In the genomic region with DNA sequence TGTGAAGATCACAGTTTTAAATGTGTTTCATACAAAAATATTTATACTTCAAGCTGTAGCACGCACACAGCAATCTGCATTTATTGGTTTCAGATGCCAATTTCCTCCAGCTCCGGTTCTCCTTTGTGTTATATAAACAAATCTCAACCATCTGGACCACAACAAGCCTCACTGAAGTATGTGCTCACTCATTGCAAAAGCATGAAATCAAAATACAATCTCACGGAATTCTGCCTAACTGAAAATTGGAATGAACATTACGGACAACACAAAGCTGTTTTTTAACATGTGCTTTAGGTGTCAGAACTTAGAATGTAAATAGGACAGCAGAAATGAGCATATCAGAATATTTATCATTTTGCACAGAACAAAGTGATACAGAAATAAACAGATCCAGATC, we compare ENCODE assay signal across 16 cellular contexts. TPM values are rescaled to one million over a fixed set of nuclear protein-coding genes. Genes with fewer than 3 reads are reported as not detected.
DNase-seq lines count a peak whose midpoint lies in the region; ATAC-seq and TF ChIP-seq lines count a peak whose summit lies in the region.
"Had no signal": no experiment of that assay in that cellular context is flagged by ENCODE, and none has a peak within 500 bp of the region (broad histone marks: within the 10 kb centered on the region; RNA-seq: fewer than 3 reads in every experiment).

No MANE protein-coding gene starts in this region.

- ATAC-seq in IMR-90 (ENCODE audit: low read depth) (peak; percentile 32), sciatic nerve (peak; percentile 32), GM18867 (IDR thresholded peaks at IDR 0.05; ENCODE audit: unreplicated experiment) (no peak)
- ATAC-seq in stimulated activated naive CD8-positive, alpha-beta T cell treated with anti-CD3 and anti-CD28 coated beads, Interleukin-15, Interleukin-2, amounts not matched to agents 100 U/mL and 50 U/mL, for 24 hours, result no peak
- ATAC-seq: activated CD8-positive, alpha-beta T cell treated with anti-CD3 and anti-CD28 coated beads, Interleukin-2, amount 10 ng/mL, durations not matched to agents 7 days and 5 days had no signal

- no peak overlapping the region for H4K8ac ChIP-seq in IMR-90 (ENCODE audit: low read depth in 2 of 2, low read length in 2 of 2)

- WGBS in IMR-90 (ENCODE audit: extremely low coverage in 2 of 2, insufficient read length in 1 of 2), 2 experiments, result no CpG with 5 or more reads among the region's 4 CpGs

- H3K27ac ChIP-seq in IMR-90 (ENCODE audit: insufficient read depth, low read length) (no peak overlapping the region), coronary artery (peak overlapping the region; percentile 54 to 55)

- H2BK5ac ChIP-seq in IMR-90 (ENCODE audit: low read depth, low read length, poor library complexity, severe bottlenecking), result no peak overlapping the region

- peak overlapping the region; percentile 38; the same call in 1 of the 2 replicates for H3K4me2 ChIP-seq in IMR-90 (ENCODE audit: low read depth, low read length)

- no peak overlapping the region for H2BK15ac ChIP-seq in IMR-90 (ENCODE audit: low read depth, low read length)

- intact Hi-C loops in IMR-90 (cut with micrococcal nuclease), result no loop called here
- intact Hi-C loops in sciatic nerve (cut with DNase I), result no loop called here

- H3K4ac ChIP-seq in IMR-90 (ENCODE audit: low read depth, low read length), result no peak overlapping the region

- H3K23ac ChIP-seq in IMR-90 (ENCODE audit: low read depth, low read length), result no peak overlapping the region

- no peak for TF ChIP-seq CTCF in BJ (IDR thresholded peaks at IDR 0.05; ENCODE audit: insufficient read depth, low read depth, low read length)
- TF ChIP-seq CTCF in IMR-90 (conservative IDR thresholded peaks at IDR 0.05; ENCODE audit: low read depth, low read length), result no peak
- TF ChIP-seq CTCF in coronary artery (IDR thresholded peaks at IDR 0.05), result no peak

- DNase-seq in BJ (ENCODE audit: low read depth) (peak; percentile 90), IMR-90 (peak; percentile 70), coronary artery (ENCODE audit: low spot score) (no peak), sciatic nerve (ENCODE audit: low spot score) (no peak), middle frontal gyrus (ENCODE audit: extremely low spot score, low spot score) (no peak), occipital lobe (lab: John Stamatoyannopoulos, UW) (no peak)
- DNase-seq in stimulated activated naive CD8-positive, alpha-beta T cell treated with anti-CD3 and anti-CD28 coated beads, Interleukin-15, Interleukin-2, amounts not matched to agents 100 U/mL and 50 U/mL, for 24 hours, result no peak
- DNase-seq: activated CD8-positive, alpha-beta T cell treated with anti-CD3 and anti-CD28 coated beads, Interleukin-2, amount 10 ng/mL, durations not matched to agents 7 days and 5 days; activated gamma-delta T cell; CD4-positive, alpha-beta memory T cell; esophagus squamous epithelium; kidney; NCI-H1436 treated with DMSO at 0.1 percent for 48 hours; NCI-H524; T-helper 9 cell had no signal

- no peak for TF ChIP-seq POLR2A in IMR-90 (IDR thresholded peaks at IDR 0.05; ENCODE audit: low read depth, low read length)

- no peak overlapping the region for H3K14ac ChIP-seq in IMR-90 (replicated peaks; ENCODE audit: low read depth, low read length)

- H3K36me3 ChIP-seq in BJ (ENCODE audit: control insufficient read depth, insufficient read depth, low read length), result no peaks in the 10 kb centered on the region
- no peaks in the 10 kb centered on the region for H3K36me3 ChIP-seq in IMR-90 (ENCODE audit: control insufficient read depth, insufficient read depth, low read length)
- H3K36me3 ChIP-seq: esophagus squamous epithelium had no signal

- no peak overlapping the region for H2AK5ac ChIP-seq in IMR-90 (ENCODE audit: low read depth, low read length)

- H3K56ac ChIP-seq in IMR-90 (ENCODE audit: extremely low read depth, insufficient read depth, low read length), result no peak overlapping the region

- H2BK20ac ChIP-seq in IMR-90 (ENCODE audit: low read depth, low read length), result no peak overlapping the region

- H3K27me3 ChIP-seq in BJ (ENCODE audit: control insufficient read depth, insufficient read depth, low read length) (no peaks in the 10 kb centered on the region), IMR-90 (ENCODE audit: control insufficient read depth, insufficient read depth, low read length) (no peaks in the 10 kb centered on the region)
- H3K27me3 ChIP-seq: esophagus squamous epithelium had no signal

- H4K20me1 ChIP-seq in IMR-90 (ENCODE audit: insufficient read depth, low read length), result no peaks in the 10 kb centered on the region

- dilution Hi-C loops in IMR-90 (cut with HindIII; ENCODE audit: low sequenced_read_pairs, unreplicated experiment), result no loop called here

- TF ChIP-seq RAD21 in IMR-90 (IDR thresholded peaks at IDR 0.05; ENCODE audit: low read length), result no peak

- H4K91ac ChIP-seq in IMR-90 (ENCODE audit: insufficient read depth, low read depth, low read length), result no peak overlapping the region

- H3K4me1 ChIP-seq in IMR-90 (ENCODE audit: control insufficient read depth, insufficient read depth, low read length), result no peaks in the 10 kb centered on the region

- no peak overlapping the region for H4K5ac ChIP-seq in IMR-90 (ENCODE audit: low read depth, low read length)

- no peaks in the 10 kb centered on the region for H3K9me3 ChIP-seq in IMR-90 (ENCODE audit: control insufficient read depth, insufficient read depth, low read length)
- H3K9me3 ChIP-seq: esophagus squamous epithelium had no signal

- POLR2A ChIA-PET in BJ (lab: Charles Lee), result interaction anchor here (0.5 kb wide), 1 partner anchor 1879 kb away, joined by 4 read pairs; no protein-coding TSS in a partner anchor
- POLR2A ChIA-PET in IMR-90 (lab: Charles Lee; ENCODE audit: unreplicated experiment), result no interaction called here

- BruUV-seq in IMR-90 (replicated peaks; lab: Mats Ljungman, UMichigan), result no TSS peak

- H3K9ac ChIP-seq in IMR-90 (ENCODE audit: low read depth, low read length), result no peak overlapping the region

- H2AFZ ChIP-seq in IMR-90 (replicated peaks; ENCODE audit: low read length, poor library complexity), result no peak overlapping the region

- peak overlapping the region; percentile 59; the same call in 1 of the 2 replicates for H2BK120ac ChIP-seq in IMR-90 (ENCODE audit: low read depth, low read length)

- H3K79me1 ChIP-seq in IMR-90 (ENCODE audit: low read depth in 1 of 2, low read length in 2 of 2), result no peaks in the 10 kb centered on the region

- H3K18ac ChIP-seq in IMR-90 (ENCODE audit: low read depth, low read length), result no peak overlapping the region

- no peak overlapping the region for H2AK9ac ChIP-seq in IMR-90 (replicated peaks; ENCODE audit: low read depth, low read length, poor library complexity)

- in situ Hi-C loops in IMR-90 (cut with MboI; ENCODE audit: low sequenced_read_pairs), result no loop called here

- no peaks in the 10 kb centered on the region; the same call in 1 of the 2 replicates for H3K9me1 ChIP-seq in IMR-90 (ENCODE audit: insufficient read depth, low read length)

- CTCF ChIA-PET in BJ (lab: Yijun Ruan, JAX), result interaction anchor here (1.0 to 1.5 kb wide), 2 partner anchors 12 to 26 kb away, joined by 3 read pairs; no protein-coding TSS in a partner anchor
- CTCF ChIA-PET in IMR-90 (lab: Yijun Ruan, JAX), result no interaction called here

- H3K4me3 ChIP-seq in BJ (ENCODE audit: low read depth, low read length), result no peak overlapping the region; the same call in 1 of the 2 replicates
- H3K4me3 ChIP-seq in IMR-90 (ENCODE audit: insufficient read depth, low read depth, low read length), result no peak overlapping the region
- peak overlapping the region; percentile 34 for H3K4me3 ChIP-seq in coronary artery
- H3K4me3 ChIP-seq: esophagus squamous epithelium had no signal

TF ChIP-seq in IMR-90, 13 proteins besides CTCF, POLR2A, EP300 and RAD21:
- TF ChIP-seq, protein P1, sequence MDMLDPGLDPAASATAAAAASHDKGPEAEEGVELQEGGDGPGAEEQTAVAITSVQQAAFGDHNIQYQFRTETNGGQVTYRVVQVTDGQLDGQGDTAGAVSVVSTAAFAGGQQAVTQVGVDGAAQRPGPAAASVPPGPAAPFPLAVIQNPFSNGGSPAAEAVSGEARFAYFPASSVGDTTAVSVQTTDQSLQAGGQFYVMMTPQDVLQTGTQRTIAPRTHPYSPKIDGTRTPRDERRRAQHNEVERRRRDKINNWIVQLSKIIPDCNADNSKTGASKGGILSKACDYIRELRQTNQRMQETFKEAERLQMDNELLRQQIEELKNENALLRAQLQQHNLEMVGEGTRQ (IDR thresholded peaks at IDR 0.05; ENCODE audit: low read depth, low read length), result no peak
- no peak for TF ChIP-seq MAZ (IDR thresholded peaks at IDR 0.05; ENCODE audit: borderline replicate concordance, low read depth, low read length)
- no peak for TF ChIP-seq CEBPB (IDR thresholded peaks at IDR 0.05; ENCODE audit: low read depth, low read length)
- no peak for TF ChIP-seq NFE2L2 (IDR thresholded peaks at IDR 0.05; ENCODE audit: low read depth, low read length)
- TF ChIP-seq SMC3 (IDR thresholded peaks at IDR 0.05; ENCODE audit: low read depth, low read length), result no peak
- TF ChIP-seq, protein P2, sequence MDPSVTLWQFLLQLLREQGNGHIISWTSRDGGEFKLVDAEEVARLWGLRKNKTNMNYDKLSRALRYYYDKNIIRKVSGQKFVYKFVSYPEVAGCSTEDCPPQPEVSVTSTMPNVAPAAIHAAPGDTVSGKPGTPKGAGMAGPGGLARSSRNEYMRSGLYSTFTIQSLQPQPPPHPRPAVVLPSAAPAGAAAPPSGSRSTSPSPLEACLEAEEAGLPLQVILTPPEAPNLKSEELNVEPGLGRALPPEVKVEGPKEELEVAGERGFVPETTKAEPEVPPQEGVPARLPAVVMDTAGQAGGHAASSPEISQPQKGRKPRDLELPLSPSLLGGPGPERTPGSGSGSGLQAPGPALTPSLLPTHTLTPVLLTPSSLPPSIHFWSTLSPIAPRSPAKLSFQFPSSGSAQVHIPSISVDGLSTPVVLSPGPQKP (IDR thresholded peaks at IDR 0.05; ENCODE audit: borderline replicate concordance, low read depth, low read length), result no peak
- TF ChIP-seq RFX5 (IDR thresholded peaks at IDR 0.05; ENCODE audit: low read depth, low read length), result no peak
- TF ChIP-seq RCOR1 (IDR thresholded peaks at IDR 0.05; ENCODE audit: insufficient replicate concordance, low read length), result no peak
- TF ChIP-seq FOS (IDR thresholded peaks at IDR 0.05; ENCODE audit: low read depth, low read length), result no peak
- TF ChIP-seq MXI1 (IDR thresholded peaks at IDR 0.05; ENCODE audit: borderline replicate concordance, low read depth, low read length), result no peak
- TF ChIP-seq CHD1 (IDR thresholded peaks at IDR 0.05; ENCODE audit: low read depth, low read length), result no peak
- no peak for TF ChIP-seq MAFK (IDR thresholded peaks at IDR 0.05; ENCODE audit: low read depth, low read length)
- no peak for TF ChIP-seq BHLHE40 (IDR thresholded peaks at IDR 0.05; ENCODE audit: low read depth, low read length)

RNA-seq across cellular contexts. Expression of a gene that starts 38.0 kb away (rescaled TPM):
- 5.9 and 7.4 TPM in 2 replicates for polyA plus RNA-seq in BJ (2011; rRNA removed)
- polyA minus RNA-seq in BJ (2011; rRNA and poly(A)+ RNA removed), result 4.2 and 4.9 TPM in 2 replicates
- total RNA-seq in IMR-90 (2012; rRNA removed), result 1.3 and 2.2 TPM in 2 replicates
- 1.8 TPM in 2 replicates for polyA plus RNA-seq in IMR-90 (2012; rRNA removed)
- polyA plus RNA-seq in IMR-90 (2012; cell fraction: cytosol; rRNA removed), result 0.60 and 0.77 TPM in 2 replicates
- polyA plus RNA-seq in IMR-90 (2012; cell fraction: nucleus; rRNA removed; ENCODE audit: low replicate concordance), result 0.17 and 0.64 TPM in 2 replicates
- total RNA-seq in sciatic nerve, result 14.8 TPM
- 7.0 TPM for total RNA-seq in occipital lobe
- total RNA-seq: activated CD8-positive, alpha-beta T cell treated with anti-CD3 and anti-CD28 coated beads, Interleukin-2, amount 10 ng/mL, durations not matched to agents 7 days and 5 days; CD4-positive, alpha-beta memory T cell had no signal

Comparison
In these comparisons a context has a peak if more than half of its experiments do, and no peak if none do; other contexts are left out.
1. DNase-seq: peak in BJ (single experiment) and IMR-90 (single experiment); none in coronary artery (single experiment), sciatic nerve (single experiment), stimulated activated naive CD8-positive, alpha-beta T cell treated with anti-CD3 and anti-CD28 coated beads, Interleukin-15, Interleukin-2, amounts not matched to agents 100 U/mL and 50 U/mL, for 24 hours (single experiment), middle frontal gyrus (single experiment) and occipital lobe (single experiment).
2. ATAC-seq: peak in IMR-90 (single experiment) and sciatic nerve (single experiment); none in stimulated activated naive CD8-positive, alpha-beta T cell treated with anti-CD3 and anti-CD28 coated beads, Interleukin-15, Interleukin-2, amounts not matched to agents 100 U/mL and 50 U/mL, for 24 hours (single experiment) and GM18867 (single experiment).